In the genomic region with DNA sequence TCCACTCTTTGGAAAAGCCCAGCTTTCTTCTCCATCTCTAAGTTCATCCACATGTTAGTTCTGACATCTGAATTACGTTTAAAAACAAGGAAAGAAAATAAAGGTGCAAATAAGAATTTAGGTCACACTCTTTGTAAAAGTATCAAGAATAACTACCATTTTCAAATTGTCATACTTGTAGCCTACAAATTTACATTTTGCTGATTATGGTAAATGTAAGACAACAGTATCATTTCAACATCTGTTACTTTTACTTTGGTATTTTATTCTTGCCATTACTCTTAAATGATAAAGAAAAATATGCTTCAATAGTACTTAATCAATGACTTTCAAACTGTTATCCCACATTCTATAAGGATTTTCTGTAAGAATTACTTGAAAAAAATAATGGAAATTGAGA, we compare ENCODE assay signal across 4 cellular contexts.
A peak's percentile ranks its signal among the peaks of the same experiment; 100 is the strongest.
TF ChIP-seq lines count a peak whose summit lies in the region.

No MANE protein-coding gene starts in this region.

TF ChIP-seq in HepG2, 621 proteins besides CTCF, POLR2A, EP300 and RAD21:
- TF ChIP-seq ZNF552 (CRISPR knock-in tag; IDR thresholded peaks at IDR 0.05; ENCODE audit: borderline replicate concordance) (no peak), MAFF (IDR thresholded peaks at IDR 0.05; ENCODE audit: low read depth, low read length) (peak; percentile 38; the same call in 1 of the 2 replicates), HMG20B (CRISPR knock-in tag; conservative IDR thresholded peaks at IDR 0.05) (no peak), ZNF724P (CRISPR knock-in tag; IDR thresholded peaks at IDR 0.05; ENCODE audit: borderline replicate concordance) (no peak), MAFK (conservative IDR thresholded peaks at IDR 0.05 in 1 of 2, IDR thresholded peaks at IDR 0.05 in 1 of 2; ENCODE audit: low read length in 2 of 2) (peak; percentile 46 to 66; a peak in 3 of 4 replicates)

TF ChIP-seq in A549, 52 proteins besides CTCF, POLR2A, EP300 and RAD21:
- TF ChIP-seq MAFK (IDR thresholded peaks at IDR 0.05; ENCODE audit: partially characterized antibody) = peak; percentile 68
- TF ChIP-seq BCL3 (IDR thresholded peaks at IDR 0.05) = no peak
- TF ChIP-seq EHF (CRISPR knock-in tag; IDR thresholded peaks at IDR 0.05) = no peak

TF ChIP-seq in IMR-90, 13 proteins besides CTCF, POLR2A, EP300 and RAD21:
- TF ChIP-seq, protein P1, sequence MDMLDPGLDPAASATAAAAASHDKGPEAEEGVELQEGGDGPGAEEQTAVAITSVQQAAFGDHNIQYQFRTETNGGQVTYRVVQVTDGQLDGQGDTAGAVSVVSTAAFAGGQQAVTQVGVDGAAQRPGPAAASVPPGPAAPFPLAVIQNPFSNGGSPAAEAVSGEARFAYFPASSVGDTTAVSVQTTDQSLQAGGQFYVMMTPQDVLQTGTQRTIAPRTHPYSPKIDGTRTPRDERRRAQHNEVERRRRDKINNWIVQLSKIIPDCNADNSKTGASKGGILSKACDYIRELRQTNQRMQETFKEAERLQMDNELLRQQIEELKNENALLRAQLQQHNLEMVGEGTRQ (IDR thresholded peaks at IDR 0.05; ENCODE audit: low read depth, low read length) = no peak
- TF ChIP-seq CHD1 (IDR thresholded peaks at IDR 0.05; ENCODE audit: low read depth, low read length) (no peak), CEBPB (IDR thresholded peaks at IDR 0.05; ENCODE audit: low read depth, low read length) (no peak), MAZ (IDR thresholded peaks at IDR 0.05; ENCODE audit: borderline replicate concordance, low read depth, low read length) (no peak), NFE2L2 (IDR thresholded peaks at IDR 0.05; ENCODE audit: low read depth, low read length) (no peak), ELK1 (IDR thresholded peaks at IDR 0.05; ENCODE audit: borderline replicate concordance, low read depth, low read length) (no peak), BHLHE40 (IDR thresholded peaks at IDR 0.05; ENCODE audit: low read depth, low read length) (no peak), MAFK (IDR thresholded peaks at IDR 0.05; ENCODE audit: low read depth, low read length) (peak; percentile 43)

TF ChIP-seq in K562, 482 proteins besides CTCF, POLR2A, EP300 and RAD21:
- peak; percentile 87 for TF ChIP-seq ZNF316 (IDR thresholded peaks at IDR 0.05)
- no peak for TF ChIP-seq GTF2F1 (IDR thresholded peaks at IDR 0.05; ENCODE audit: low read depth, low read length)
- TF ChIP-seq C11orf30 (IDR thresholded peaks at IDR 0.05; ENCODE audit: low read depth) = peak; percentile 68
- peak; percentile 43; the same call in 1 of the 2 replicates for TF ChIP-seq MAFG (tag; conservative IDR thresholded peaks at IDR 0.05)
- TF ChIP-seq, protein P2, sequence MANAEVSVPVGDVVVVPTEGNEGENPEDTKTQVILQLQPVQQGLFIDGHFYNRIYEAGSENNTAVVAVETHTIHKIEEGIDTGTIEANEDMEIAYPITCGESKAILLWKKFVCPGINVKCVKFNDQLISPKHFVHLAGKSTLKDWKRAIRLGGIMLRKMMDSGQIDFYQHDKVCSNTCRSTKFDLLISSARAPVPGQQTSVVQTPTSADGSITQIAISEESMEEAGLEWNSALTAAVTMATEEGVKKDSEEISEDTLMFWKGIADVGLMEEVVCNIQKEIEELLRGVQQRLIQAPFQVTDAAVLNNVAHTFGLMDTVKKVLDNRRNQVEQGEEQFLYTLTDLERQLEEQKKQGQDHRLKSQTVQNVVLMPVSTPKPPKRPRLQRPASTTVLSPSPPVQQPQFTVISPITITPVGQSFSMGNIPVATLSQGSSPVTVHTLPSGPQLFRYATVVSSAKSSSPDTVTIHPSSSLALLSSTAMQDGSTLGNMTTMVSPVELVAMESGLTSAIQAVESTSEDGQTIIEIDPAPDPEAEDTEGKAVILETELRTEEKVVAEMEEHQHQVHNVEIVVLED (CRISPR knock-in tag; IDR thresholded peaks at IDR 0.05) = no peak
